Comparison of ENCODE assay signal across 1 cellular context in the genomic region with DNA sequence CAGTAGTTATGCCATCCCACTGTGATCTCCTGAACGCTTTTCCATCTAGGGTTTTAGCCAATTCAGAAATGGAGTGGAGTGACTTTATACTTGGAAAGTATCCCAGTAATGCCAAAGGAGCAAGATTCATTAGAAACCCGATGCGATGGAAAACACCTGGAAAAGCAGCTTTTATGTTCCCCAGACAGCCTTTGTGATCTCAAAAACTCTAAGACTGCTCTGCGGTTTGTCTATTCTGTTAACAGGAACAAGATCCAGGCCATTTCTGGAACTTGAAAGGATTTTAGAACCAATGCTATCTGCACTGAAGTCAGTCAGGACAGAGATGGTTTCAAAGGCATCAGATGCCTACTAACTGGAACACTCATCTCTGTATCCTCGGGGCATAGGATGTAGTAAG.
TF ChIP-seq lines count a peak whose summit lies in the region.

No MANE protein-coding gene starts in this region.

TF ChIP-seq in IMR-90, 13 proteins besides CTCF, POLR2A, EP300 and RAD21:
- TF ChIP-seq RCOR1 (IDR thresholded peaks at IDR 0.05; ENCODE audit: insufficient replicate concordance, low read length), result no peak
